ENCODE assay signal across 14 cellular contexts in genomic region chr12:69101505-69101904, GRCh38.
DNase-seq lines count a peak whose midpoint lies in the region; ATAC-seq, FAIRE-seq and TF ChIP-seq lines count a peak whose summit lies in the region.
"Had no signal": no experiment of that assay in that cellular context is flagged by ENCODE, and none has a peak within 500 bp of the region (broad histone marks: within the 10 kb centered on the region; RNA-seq: fewer than 3 reads in every experiment).

No MANE protein-coding gene starts in this region.

- TF ChIP-seq POLR2A in HepG2 (IDR thresholded peaks at IDR 0.05; ENCODE audit: insufficient read depth in 1 of 2, low read depth in 2 of 2, low read length in 2 of 2) = no peak

- CTCF ChIA-PET in HepG2 (lab: Yijun Ruan, JAX; ENCODE audit: low intra/inter-chr PET ratio, low total read pairs) = no interaction called here

- TF ChIP-seq CTCF in 22Rv1 (IDR thresholded peaks at IDR 0.05) = no peak
- TF ChIP-seq CTCF in HepG2 (CRISPR knock-in tag; IDR thresholded peaks at IDR 0.05) = no peak
- no peak for TF ChIP-seq CTCF in kidney (IDR thresholded peaks at IDR 0.05; ENCODE audit: borderline replicate concordance, extremely low read depth, insufficient read depth)

- TF ChIP-seq EP300 in HepG2 (IDR thresholded peaks at IDR 0.05; ENCODE audit: low read depth in 2 of 2, low read length in 2 of 2) (no peak; a peak in 1 of 4 replicates), HepG2 (CRISPR knock-in tag; IDR thresholded peaks at IDR 0.05; ENCODE audit: borderline replicate concordance) (no peak)

- no peaks in the 10 kb centered on the region for H4K20me1 ChIP-seq in HepG2 (ENCODE audit: insufficient read depth, low read length)

- H3K9ac ChIP-seq in adipocyte (ENCODE audit: low read length) (no peak overlapping the region), HepG2 (ENCODE audit: insufficient read depth, low read depth, low read length) (no peak overlapping the region), kidney (ENCODE audit: low read length in 2 of 2) (no peak overlapping the region)

- H3K27me3 ChIP-seq in adipocyte (replicated peaks; ENCODE audit: control insufficient read depth, insufficient read depth, low read length) (no peaks in the 10 kb centered on the region), HepG2 (ENCODE audit: control insufficient read depth in 1 of 2, insufficient read depth in 2 of 2, low read length in 2 of 2) (no peaks in the 10 kb centered on the region)
- H3K27me3 ChIP-seq: brain microvascular endothelial cell had no signal

- FAIRE-seq in HepG2 (lab: Jason Lieb, UNC) (peak; percentile 59), kidney (lab: Jason Lieb, UNC) (no peak)

- no peaks in the 10 kb centered on the region for H3K9me3 ChIP-seq in adipocyte (ENCODE audit: control insufficient read depth, low read length)
- no peaks in the 10 kb centered on the region for H3K9me3 ChIP-seq in HepG2 (ENCODE audit: low read length)
- H3K9me3 ChIP-seq in kidney (ENCODE audit: control insufficient read depth in 1 of 2, low read length in 2 of 2) = no peaks in the 10 kb centered on the region

- no peak for TF ChIP-seq RAD21 in HepG2 (CRISPR knock-in tag; IDR thresholded peaks at IDR 0.05)

- in situ Hi-C loops in HepG2 (cut with HindIII; ENCODE audit: extremely low pct_ligation_motif_present, low pct_unique_long_range_greater_than_20kb) = no loop called here

- BruUV-seq in HepG2 (replicated peaks; lab: Mats Ljungman, UMichigan) = no TSS peak

- H3K4me3 ChIP-seq in adipocyte (ENCODE audit: low read length) = no peak overlapping the region
- H3K4me3 ChIP-seq in HepG2 (replicated peaks in 1 of 3; ENCODE audit: insufficient read depth in 1 of 3, low read depth in 2 of 3, low read length in 3 of 3) = no peak overlapping the region
- H3K4me3 ChIP-seq in kidney (ENCODE audit: low read length in 2 of 2) = no peak overlapping the region

- no peaks in the 10 kb centered on the region for H3K79me2 ChIP-seq in HepG2 (ENCODE audit: insufficient read depth, low read length)

- peak overlapping the region; percentile 40 for H3K4me2 ChIP-seq in HepG2 (ENCODE audit: low read depth, low read length)

- H2AFZ ChIP-seq in HepG2 (ENCODE audit: low read length) = no peak overlapping the region

- H3K27ac ChIP-seq in 22Rv1 = peak overlapping the region; percentile 83
- H3K27ac ChIP-seq in HepG2 (ENCODE audit: extremely low read length, insufficient read depth, low read length) = no peak overlapping the region
- H3K27ac ChIP-seq in kidney (ENCODE audit: low read depth in 2 of 2, low read length in 2 of 2) = no peak overlapping the region
- H3K27ac ChIP-seq: brain microvascular endothelial cell had no signal

- peak; percentile 84 for ATAC-seq in HepG2
- ATAC-seq in HG02840 (IDR thresholded peaks at IDR 0.05; ENCODE audit: low FRiP score, unreplicated experiment) = no peak

- peak; percentile 28 for DNase-seq in HuH-7 (ENCODE audit: low spot score)
- peak; percentile 80 for DNase-seq in adipocyte (ENCODE audit: low read depth)
- peak; percentile 49 for DNase-seq in HepG2 (ENCODE audit: low spot score)
- no peak for DNase-seq in kidney
- DNase-seq in medulla oblongata (ENCODE audit: extremely low spot score) = no peak
- no peak for DNase-seq in NCI-H526 treated with DMSO at 0.1 percent for 48 hours (lab: John Stamatoyannopoulos, UW)
- DNase-seq: activated CD8-positive, alpha-beta memory T cell treated with anti-CD3 and anti-CD28 coated beads for 24 hours; activated gamma-delta T cell; brain microvascular endothelial cell; NCI-H1417 treated with DMSO at 0.1 percent for 48 hours; nucleus accumbens; trophoblast cell had no signal

- H3K36me3 ChIP-seq in adipocyte (ENCODE audit: control insufficient read depth, insufficient read depth, low read length, severe bottlenecking) (no peaks in the 10 kb centered on the region), HepG2 (replicated peaks in 1 of 2; ENCODE audit: control insufficient read depth in 1 of 2, insufficient read depth in 2 of 2, low read length in 2 of 2) (no peaks in the 10 kb centered on the region), kidney (ENCODE audit: control insufficient read depth in 1 of 2, insufficient read depth in 2 of 2, low read length in 2 of 2) (no peaks in the 10 kb centered on the region)
- H3K36me3 ChIP-seq: brain microvascular endothelial cell had no signal

- intact Hi-C loops in HepG2 (cut with micrococcal nuclease; ENCODE audit: unreplicated experiment) = no loop called here
- intact Hi-C loops in kidney (cut with DNase I) = no loop called here

- POLR2A ChIA-PET in HepG2 (lab: Yijun Ruan, JAX) = no interaction called here

- peaks cover 11% of the 10 kb centered on the region for H3K4me1 ChIP-seq in adipocyte (ENCODE audit: control insufficient read depth, insufficient read depth, low read length)
- H3K4me1 ChIP-seq in HepG2 (ENCODE audit: insufficient read depth, low read length) = peaks cover 15% of the 10 kb centered on the region
- peaks cover 7 to 22% of the 10 kb centered on the region in 2 donors for H3K4me1 ChIP-seq in kidney (ENCODE audit: control insufficient read depth in 1 of 2, insufficient read depth in 1 of 2, low read depth in 1 of 2, low read length in 2 of 2)

- 3% methylated on average over 4 of the region's 4 CpGs for WGBS in HepG2 (ENCODE audit: low lambda C conversion rate)

TF ChIP-seq in HepG2, 621 proteins besides CTCF, POLR2A, EP300 and RAD21 (continues in another document):
- TF ChIP-seq POGK (CRISPR knock-in tag; conservative IDR thresholded peaks at IDR 0.05) = no peak
- TF ChIP-seq TBX3 (IDR thresholded peaks at IDR 0.05; ENCODE audit: borderline replicate concordance) = no peak
- TF ChIP-seq, protein P1, sequence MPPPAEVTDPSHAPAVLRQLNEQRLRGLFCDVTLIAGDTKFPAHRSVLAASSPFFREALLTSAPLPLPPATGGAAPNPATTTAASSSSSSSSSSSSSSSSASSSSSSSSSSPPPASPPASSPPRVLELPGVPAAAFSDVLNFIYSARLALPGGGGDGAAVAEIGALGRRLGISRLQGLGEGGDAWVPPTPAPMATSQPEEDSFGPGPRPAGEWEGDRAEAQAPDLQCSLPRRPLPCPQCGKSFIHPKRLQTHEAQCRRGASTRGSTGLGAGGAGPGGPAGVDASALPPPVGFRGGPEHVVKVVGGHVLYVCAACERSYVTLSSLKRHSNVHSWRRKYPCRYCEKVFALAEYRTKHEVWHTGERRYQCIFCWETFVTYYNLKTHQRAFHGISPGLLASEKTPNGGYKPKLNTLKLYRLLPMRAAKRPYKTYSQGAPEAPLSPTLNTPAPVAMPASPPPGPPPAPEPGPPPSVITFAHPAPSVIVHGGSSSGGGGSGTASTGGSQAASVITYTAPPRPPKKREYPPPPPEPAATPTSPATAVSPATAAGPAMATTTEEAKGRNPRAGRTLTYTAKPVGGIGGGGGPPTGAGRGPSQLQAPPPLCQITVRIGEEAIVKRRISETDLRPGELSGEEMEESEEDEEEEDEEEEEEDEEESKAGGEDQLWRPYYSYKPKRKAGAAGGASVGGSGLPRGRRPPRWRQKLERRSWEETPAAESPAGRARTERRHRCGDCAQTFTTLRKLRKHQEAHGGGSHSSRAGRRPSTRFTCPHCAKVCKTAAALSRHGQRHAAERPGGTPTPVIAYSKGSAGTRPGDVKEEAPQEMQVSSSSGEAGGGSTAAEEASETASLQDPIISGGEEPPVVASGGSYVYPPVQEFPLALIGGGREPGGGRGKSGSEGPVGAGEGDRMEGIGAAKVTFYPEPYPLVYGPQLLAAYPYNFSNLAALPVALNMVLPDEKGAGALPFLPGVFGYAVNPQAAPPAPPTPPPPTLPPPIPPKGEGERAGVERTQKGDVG (CRISPR knock-in tag; IDR thresholded peaks at IDR 0.05; ENCODE audit: borderline replicate concordance) = no peak
- no peak for TF ChIP-seq ZNF761 (CRISPR knock-in tag; conservative IDR thresholded peaks at IDR 0.05)
- TF ChIP-seq SAFB2 (CRISPR knock-in tag; IDR thresholded peaks at IDR 0.05; ENCODE audit: borderline replicate concordance, low read depth) = no peak
- TF ChIP-seq SIX4 (CRISPR knock-in tag; IDR thresholded peaks at IDR 0.05) = peak; percentile 84
- peak; percentile 54 for TF ChIP-seq NR2F6 (IDR thresholded peaks at IDR 0.05)
- TF ChIP-seq NR2F6 (CRISPR knock-in tag; IDR thresholded peaks at IDR 0.05) = peak; percentile 58; the same call in 1 of the 2 replicates
- no peak for TF ChIP-seq TBX2 (CRISPR knock-in tag; IDR thresholded peaks at IDR 0.05; ENCODE audit: borderline replicate concordance)
- TF ChIP-seq HMG20A (CRISPR knock-in tag; IDR thresholded peaks at IDR 0.05; ENCODE audit: borderline replicate concordance) = peak; percentile 47; the same call in 1 of the 2 replicates
- TF ChIP-seq NFYB (CRISPR knock-in tag; IDR thresholded peaks at IDR 0.05) = 0 out of 2 replicates have a peak, but pooled peaks have one; percentile 48

Comparison
In these comparisons a context has a peak if more than half of its experiments do, and no peak if none do; other contexts are left out.
1. DNase-seq: peak in HuH-7 (single experiment), adipocyte (single experiment) and HepG2 (single experiment); none in kidney (single experiment), medulla oblongata (single experiment) and NCI-H526 treated with DMSO at 0.1 percent for 48 hours (single experiment).